ENCODE assay signal across 1 cellular context in the genomic region with DNA sequence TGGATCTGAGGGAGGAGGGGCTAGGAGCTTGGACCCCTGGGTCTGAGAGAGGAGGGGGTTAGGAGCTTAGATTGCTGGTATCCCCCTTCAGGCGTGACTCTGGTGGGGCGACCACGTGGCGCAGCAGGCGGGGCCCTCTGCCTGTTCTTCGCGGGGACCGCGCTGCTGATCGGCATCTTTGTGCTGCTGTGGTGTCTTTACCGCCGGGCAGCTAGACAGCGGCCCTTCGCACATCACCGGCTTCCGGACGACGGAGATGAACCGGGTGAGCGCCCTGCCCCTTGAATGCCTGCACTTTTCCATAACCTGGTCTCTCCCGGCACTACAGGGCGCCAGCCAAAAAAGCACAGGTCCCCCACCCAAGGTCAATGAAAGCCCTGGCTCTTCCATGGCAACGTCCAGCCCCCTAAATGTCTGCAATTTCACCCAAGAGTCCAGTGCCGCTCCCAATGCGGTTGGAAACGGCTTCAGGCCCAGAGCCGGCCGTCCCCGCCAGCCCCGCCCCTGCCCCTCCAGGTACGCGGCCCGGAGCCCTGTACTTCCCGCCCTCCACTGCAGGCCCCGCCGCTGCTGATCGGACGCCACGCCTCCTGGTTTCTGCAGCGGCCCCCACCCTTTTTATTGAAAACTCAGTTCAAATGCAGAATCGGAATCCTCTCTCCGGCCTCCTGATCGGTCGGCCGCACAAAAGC.
TF ChIP-seq lines count a peak whose summit lies in the region.

No MANE protein-coding gene starts in this region.

TF ChIP-seq in endothelial cell of umbilical vein, 7 proteins besides CTCF, POLR2A, EP300 and RAD21:
- TF ChIP-seq EZH2 (IDR thresholded peaks at IDR 0.05; ENCODE audit: borderline replicate concordance, low read depth, low read length, severe bottlenecking) (peak; percentile 96), POLR2AphosphoS5 (IDR thresholded peaks at IDR 0.05; ENCODE audit: insufficient read depth, low read depth, low read length) (no peak)
